20 cellular contexts compared by ENCODE assay signal in genomic region chr9:87197349-87198130, GRCh38.
"Had no signal": no experiment of that assay in that cellular context is flagged by ENCODE, and none has a peak within 500 bp of the region (broad histone marks: within the 10 kb centered on the region; RNA-seq: fewer than 3 reads in every experiment).

No MANE protein-coding gene starts in this region.

- FAIRE-seq: endometrium, small intestine had no signal

- H2AFZ ChIP-seq: hepatocyte, neural progenitor cell had no signal

- H3K36me3 ChIP-seq: neural progenitor cell, prostate gland, thyroid gland had no signal

- DNase-seq: activated naive CD4-positive, alpha-beta T cell; activated naive CD8-positive, alpha-beta T cell treated with anti-CD3 and anti-CD28 coated beads for 36 hours; activated T-cell treated with anti-CD3 and anti-CD28 coated beads, Interleukin-2, amount 50 U/mL, for 24 hours; amygdala; effector CD4-positive, alpha-beta T cell; erythroblast; foreskin melanocyte; immature natural killer cell; kidney glomerular epithelial cell; left ventricle myocardium superior; small intestine; stimulated activated CD4-positive, alpha-beta T cell treated with anti-CD3 and anti-CD28 coated beads, Interleukin-2, amount 100 ng/mL, for 24 hours; stimulated activated naive B cell treated with anti-CD40 and anti-IgM and Interleukin-4, amounts not matched to agents 10 μg/mL and 1 μg/mL and 100 μg/mL, for 72 hours; T1000; thyroid gland had no signal

- H3K4me2 ChIP-seq: hepatocyte, neural progenitor cell had no signal

- ATAC-seq: left ventricle myocardium superior; stimulated activated naive B cell treated with anti-CD40 and anti-IgM and Interleukin-4, amounts not matched to agents 10 μg/mL and 1 μg/mL and 100 μg/mL, for 72 hours; WTC11 had no signal

- H3K9ac ChIP-seq: neural progenitor cell had no signal

- H3K27me3 ChIP-seq: hepatocyte, neural progenitor cell, thyroid gland had no signal

- H3K9me3 ChIP-seq: prostate gland, thyroid gland had no signal

- H3K4me1 ChIP-seq: prostate gland had no signal

- H3K4me3 ChIP-seq: hepatocyte, neural progenitor cell, prostate gland, thyroid gland had no signal

- H3K79me2 ChIP-seq: hepatocyte had no signal

- H3K27ac ChIP-seq: hepatocyte, neural progenitor cell, prostate gland, thyroid gland had no signal
